ENCODE assay signal across 25 cellular contexts in genomic region chr2:236823230-236823629, GRCh38.
"Had no signal": no experiment of that assay in that cellular context is flagged by ENCODE, and none has a peak within 500 bp of the region (broad histone marks: within the 10 kb centered on the region; RNA-seq: fewer than 3 reads in every experiment).

No MANE protein-coding gene starts in this region.

- H3K36me3 Mint-ChIP-seq: activated naive CD8-positive, alpha-beta T cell treated with anti-CD3 and anti-CD28 coated beads for 36 hours; natural killer cell treated with Interleukin-12 subunit alpha and Interleukin-12 subunit beta and Interleukin-15 and Interleukin-18, amount 100 ng/mL, for 72 hours; T-cell had no signal

- H3K9me3 Mint-ChIP-seq: activated naive CD8-positive, alpha-beta T cell treated with anti-CD3 and anti-CD28 coated beads for 36 hours; T-helper 2 cell treated with Interferon-gamma antibody and Interleukin-4, amounts not matched to agents 5 μg/mL and 100 μg/mL, for 36 hours had no signal

- H3K4me3 Mint-ChIP-seq: activated naive CD8-positive, alpha-beta T cell treated with anti-CD3 and anti-CD28 coated beads for 36 hours; natural killer cell treated with Interleukin-12 subunit alpha and Interleukin-12 subunit beta and Interleukin-15 and Interleukin-18, amount 100 ng/mL, for 72 hours; T-cell; T-helper 2 cell treated with Interferon-gamma antibody and Interleukin-4, amounts not matched to agents 5 μg/mL and 100 μg/mL, for 36 hours had no signal

- ATAC-seq: gastroesophageal sphincter; heart left ventricle; left cardiac atrium; natural killer cell treated with Interleukin-12 subunit alpha and Interleukin-12 subunit beta and Interleukin-15 and Interleukin-18, amount 100 ng/mL, for 72 hours; stimulated activated naive CD8-positive, alpha-beta T cell treated with anti-CD3 and anti-CD28 coated beads, Interleukin-15, Interleukin-2, amounts not matched to agents 100 U/mL and 50 U/mL, for 24 hours; T-cell had no signal

- H3K27ac Mint-ChIP-seq: activated naive CD8-positive, alpha-beta T cell treated with anti-CD3 and anti-CD28 coated beads for 36 hours; natural killer cell treated with Interleukin-12 subunit alpha and Interleukin-12 subunit beta and Interleukin-15 and Interleukin-18, amount 100 ng/mL, for 72 hours; T-cell; T-helper 2 cell treated with Interferon-gamma antibody and Interleukin-4, amounts not matched to agents 5 μg/mL and 100 μg/mL, for 36 hours had no signal

- H3K27me3 Mint-ChIP-seq: activated naive CD8-positive, alpha-beta T cell treated with anti-CD3 and anti-CD28 coated beads for 36 hours had no signal

- DNase-seq: activated CD4-positive, alpha-beta T cell treated with anti-CD3 and anti-CD28 coated beads for 1 hour; activated CD4-positive, alpha-beta T cell treated with anti-CD3 and anti-CD28 coated beads, Interleukin-2, amount 50 U/mL, for 4 hours; activated CD8-positive, alpha-beta memory T cell treated with anti-CD3 and anti-CD28 coated beads for 24 hours; activated CD8-positive, alpha-beta memory T cell treated with anti-CD3 and anti-CD28 coated beads, Interleukin-2, amount 50 U/mL, for 4 hours; activated naive CD4-positive, alpha-beta T cell treated with Interleukin-2 at 50 U/mL for 16 hours; activated naive CD8-positive, alpha-beta T cell treated with anti-CD3 and anti-CD28 coated beads for 36 hours; activated T-cell treated with anti-CD3 and anti-CD28 coated beads, Interleukin-2, amount 50 U/mL, for 48 hours; cerebellar nuclear complex; cortex of kidney; heart left ventricle; islet precursor cell; left cardiac atrium; posterior cingulate gyrus; sigmoid colon; stimulated activated CD4-positive, alpha-beta T cell treated with anti-CD3 and anti-CD28 coated beads, Interleukin-2, amount 100 ng/mL, for 48 hours; stimulated activated CD8-positive, alpha-beta memory T cell treated with anti-CD3 and anti-CD28 coated beads, Interleukin-4, amount 100 ng/mL, for 48 hours; stimulated activated naive CD8-positive, alpha-beta T cell treated with anti-CD3 and anti-CD28 coated beads, Interleukin-15, Interleukin-2, amounts not matched to agents 100 U/mL and 50 U/mL, for 24 hours; substantia nigra; T-cell; uterus had no signal

- H3K27ac ChIP-seq: epithelial cell of prostate, gastroesophageal sphincter, sigmoid colon, tibial artery, uterus had no signal

- H3K4me1 Mint-ChIP-seq: activated naive CD8-positive, alpha-beta T cell treated with anti-CD3 and anti-CD28 coated beads for 36 hours; T-cell had no signal
